ENCODE assay signal across 8 cellular contexts in the genomic region with DNA sequence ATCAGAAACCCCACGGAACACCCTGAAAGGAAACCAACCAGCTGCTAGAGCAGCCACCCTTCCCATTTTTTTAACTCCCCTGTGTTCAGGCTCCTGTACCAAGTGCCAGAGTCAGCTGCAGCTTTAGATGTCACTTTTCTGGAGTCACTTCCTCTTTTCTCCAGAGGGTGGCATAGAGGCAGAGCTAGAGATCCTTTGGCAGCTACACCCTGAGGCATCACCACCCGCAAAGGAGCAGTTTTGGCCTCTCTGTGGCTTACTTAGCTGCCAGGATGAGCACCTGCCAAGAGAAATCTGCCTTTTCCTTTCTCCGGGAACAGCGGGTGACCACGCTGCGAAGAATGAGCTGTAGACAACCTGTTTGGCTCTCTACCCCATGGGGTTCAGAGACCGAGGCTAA. TPM values are rescaled to one million over a fixed set of nuclear protein-coding genes. Genes with fewer than 3 reads are reported as not detected.
A peak's percentile ranks its signal among the peaks of the same experiment; 100 is the strongest.
DNase-seq lines count a peak whose midpoint lies in the region; ATAC-seq and TF ChIP-seq lines count a peak whose summit lies in the region.

No MANE protein-coding gene starts in this region.

- H3K27ac ChIP-seq in KMS-11 (no peak overlapping the region), RWPE2 (ENCODE audit: poor library complexity, severe bottlenecking) (no peak overlapping the region)

- H2AFZ ChIP-seq in KMS-11 (ENCODE audit: low read depth): no peak overlapping the region

- H3K79me2 ChIP-seq in KMS-11 (ENCODE audit: insufficient read depth, low read depth): no peaks in the 10 kb centered on the region

- H3K4me3 Mint-ChIP-seq in activated CD8-positive, alpha-beta memory T cell treated with anti-CD3 and anti-CD28 coated beads, Interleukin-2, amount 10 ng/mL, durations not matched to agents 7 days and 5 days: no peak overlapping the region
- H3K4me3 Mint-ChIP-seq in T-helper 2 cell treated with Interferon-gamma antibody and Interleukin-4, amounts not matched to agents 5 μg/mL and 100 μg/mL, for 36 hours: no peak overlapping the region

- H3K36me3 Mint-ChIP-seq in activated CD8-positive, alpha-beta memory T cell treated with anti-CD3 and anti-CD28 coated beads, Interleukin-2, amount 10 ng/mL, durations not matched to agents 7 days and 5 days: no peaks in the 10 kb centered on the region
- no peaks in the 10 kb centered on the region for H3K36me3 Mint-ChIP-seq in T-helper 2 cell treated with Interferon-gamma antibody and Interleukin-4, amounts not matched to agents 5 μg/mL and 100 μg/mL, for 36 hours (ENCODE audit: low read depth)

- CTCF ChIA-PET in activated CD8-positive, alpha-beta memory T cell treated with anti-CD3 and anti-CD28 coated beads, Interleukin-2, amount 10 ng/mL, durations not matched to agents 7 days and 5 days (lab: Charles Lee): interaction anchor here (2.3 kb wide), 1 partner anchor 245 kb away, joined by 5 read pairs; no protein-coding TSS in a partner anchor

- DNase-seq in ELF-1 (ENCODE audit: low read depth, low spot score) (peak; percentile 56), RWPE2 (ENCODE audit: low spot score) (no peak), iPS-NIHi11 (ENCODE audit: low spot score) (peak; percentile 33)
- no peak for DNase-seq in activated CD4-positive, alpha-beta T cell treated with anti-CD3 and anti-CD28 coated beads for 1 hour
- DNase-seq in activated CD8-positive, alpha-beta memory T cell treated with anti-CD3 and anti-CD28 coated beads, Interleukin-2, amount 10 ng/mL, durations not matched to agents 7 days and 5 days: no peak
- no peak for DNase-seq in T-helper 2 cell treated with Interferon-gamma antibody and Interleukin-4, amounts not matched to agents 5 μg/mL and 100 μg/mL, for 36 hours (ENCODE audit: low spot score)
- DNase-seq in activated CD4-positive, alpha-beta T cell treated with anti-CD3 and anti-CD28 coated beads, Interleukin-2, amount 50 U/mL, for 4 hours: no peak

- H3K4me3 ChIP-seq in KMS-11 (IDR thresholded peaks at IDR 0.05; ENCODE audit: insufficient read depth, low read depth, low read length) (no peak overlapping the region), RWPE2 (ENCODE audit: severe bottlenecking) (no peak overlapping the region)

- no peaks in the 10 kb centered on the region for H3K9me3 ChIP-seq in RWPE2 (ENCODE audit: severe bottlenecking)

- peak; percentile 57; the same call in 2 of the 3 replicates for ATAC-seq in RWPE2 (ENCODE audit: low read depth)
- ATAC-seq in activated CD8-positive, alpha-beta memory T cell treated with anti-CD3 and anti-CD28 coated beads, Interleukin-2, amount 10 ng/mL, durations not matched to agents 7 days and 5 days: no peak

- TF ChIP-seq CTCF in KMS-11 (conservative IDR thresholded peaks at IDR 0.05; ENCODE audit: low read depth, low read length): 0 out of 2 replicates have a peak, but pooled peaks have one; percentile 32
- TF ChIP-seq CTCF in RWPE2 (IDR thresholded peaks at IDR 0.05; ENCODE audit: poor library complexity, severe bottlenecking): peak; percentile 39

- no peak overlapping the region for H3K9ac ChIP-seq in KMS-11

- no peak overlapping the region for H3K4me2 ChIP-seq in KMS-11

- H3K4me1 Mint-ChIP-seq in activated CD8-positive, alpha-beta memory T cell treated with anti-CD3 and anti-CD28 coated beads, Interleukin-2, amount 10 ng/mL, durations not matched to agents 7 days and 5 days: peaks cover 5% of the 10 kb centered on the region
- H3K4me1 Mint-ChIP-seq in T-helper 2 cell treated with Interferon-gamma antibody and Interleukin-4, amounts not matched to agents 5 μg/mL and 100 μg/mL, for 36 hours (ENCODE audit: low read depth): no peaks in the 10 kb centered on the region

- H4K20me1 ChIP-seq in KMS-11 (ENCODE audit: insufficient read depth): no peaks in the 10 kb centered on the region

- H3K36me3 ChIP-seq in KMS-11 (ENCODE audit: insufficient read depth) (no peaks in the 10 kb centered on the region), RWPE2 (ENCODE audit: low read depth) (no peaks in the 10 kb centered on the region)

- no peaks in the 10 kb centered on the region for H3K9me3 Mint-ChIP-seq in activated CD8-positive, alpha-beta memory T cell treated with anti-CD3 and anti-CD28 coated beads, Interleukin-2, amount 10 ng/mL, durations not matched to agents 7 days and 5 days (ENCODE audit: low read depth)
- no peaks in the 10 kb centered on the region for H3K9me3 Mint-ChIP-seq in T-helper 2 cell treated with Interferon-gamma antibody and Interleukin-4, amounts not matched to agents 5 μg/mL and 100 μg/mL, for 36 hours

- no peak overlapping the region for H3K27ac Mint-ChIP-seq in activated CD8-positive, alpha-beta memory T cell treated with anti-CD3 and anti-CD28 coated beads, Interleukin-2, amount 10 ng/mL, durations not matched to agents 7 days and 5 days
- no peak overlapping the region for H3K27ac Mint-ChIP-seq in T-helper 2 cell treated with Interferon-gamma antibody and Interleukin-4, amounts not matched to agents 5 μg/mL and 100 μg/mL, for 36 hours

- H3K27me3 Mint-ChIP-seq in activated CD8-positive, alpha-beta memory T cell treated with anti-CD3 and anti-CD28 coated beads, Interleukin-2, amount 10 ng/mL, durations not matched to agents 7 days and 5 days: peaks cover 2% of the 10 kb centered on the region
- H3K27me3 Mint-ChIP-seq in T-helper 2 cell treated with Interferon-gamma antibody and Interleukin-4, amounts not matched to agents 5 μg/mL and 100 μg/mL, for 36 hours (ENCODE audit: low read depth): peaks cover 2% of the 10 kb centered on the region

- H3K4me1 ChIP-seq in KMS-11 (ENCODE audit: low read depth, poor library complexity, severe bottlenecking) (peaks cover 17% of the 10 kb centered on the region), RWPE2 (ENCODE audit: insufficient read depth, poor library complexity, severe bottlenecking) (no peaks in the 10 kb centered on the region)

- H3K27me3 ChIP-seq in KMS-11 (ENCODE audit: insufficient read depth, low read depth) (no peaks in the 10 kb centered on the region), RWPE2 (ENCODE audit: insufficient read depth, poor library complexity, severe bottlenecking) (no peaks in the 10 kb centered on the region)

RNA-seq across cellular contexts. Expression of a gene that starts 58.0 kb away (rescaled TPM):
- total RNA-seq in activated CD8-positive, alpha-beta memory T cell treated with anti-CD3 and anti-CD28 coated beads, Interleukin-2, amount 10 ng/mL, durations not matched to agents 7 days and 5 days: not detected

Comparison
In these comparisons a context has a peak if more than half of its experiments do, and no peak if none do; other contexts are left out.
1. DNase-seq: peak in ELF-1 (single experiment) and iPS-NIHi11 (single experiment); none in RWPE2 (single experiment), activated CD4-positive, alpha-beta T cell treated with anti-CD3 and anti-CD28 coated beads for 1 hour (single experiment), activated CD8-positive, alpha-beta memory T cell treated with anti-CD3 and anti-CD28 coated beads, Interleukin-2, amount 10 ng/mL, durations not matched to agents 7 days and 5 days (single experiment), T-helper 2 cell treated with Interferon-gamma antibody and Interleukin-4, amounts not matched to agents 5 μg/mL and 100 μg/mL, for 36 hours (single experiment) and activated CD4-positive, alpha-beta T cell treated with anti-CD3 and anti-CD28 coated beads, Interleukin-2, amount 50 U/mL, for 4 hours (0 of 2).